8 cellular contexts compared by ENCODE assay signal in genomic region chr9:127586537-127586936, GRCh38. TPM values are rescaled to one million over a fixed set of nuclear protein-coding genes. Genes with fewer than 3 reads are reported as not detected.
A peak's percentile ranks its signal among the peaks of the same experiment; 100 is the strongest.
DNase-seq lines count a peak whose midpoint lies in the region; ATAC-seq, FAIRE-seq and TF ChIP-seq lines count a peak whose summit lies in the region.

No MANE protein-coding gene starts in this region.

- intact Hi-C loops in GM12878 (cut with micrococcal nuclease; ENCODE audit: unreplicated experiment) = loop anchor here (1.0 kb wide), 1 partner anchor 82 kb away; no protein-coding TSS in a partner anchor
- intact Hi-C loops in sigmoid colon (cut with DNase I) = loop anchor here (1.0 to 5.0 kb wide), 3 partner anchors 82 to 196 kb away; partner anchors contain the start of genes PTRH1 and TTC16
- intact Hi-C loops in activated T-helper 2 cell treated with anti-CD3 and anti-CD28 coated beads, Interferon-gamma antibody, Interleukin-2, Interleukin-4, amounts not matched to agents 10 μg/mL and 5 μg/mL and 100 μg/mL, durations not matched to agents 14 hours and 24 hours and 36 hours (cut with micrococcal nuclease) = loop anchor here (1.0 kb wide), 1 partner anchor 82 kb away; no protein-coding TSS in a partner anchor

- FAIRE-seq in GM12878 (lab: Jason Lieb, UNC) = peak; percentile 73

- TF ChIP-seq POLR2A in GM12878 (IDR thresholded peaks at IDR 0.05; ENCODE audit: low read depth, low read length) (no peak), sigmoid colon (IDR thresholded peaks at IDR 0.05) (no peak)

- no peak overlapping the region for H2AFZ ChIP-seq in GM12878 (ENCODE audit: control insufficient read depth, low read depth, low read length)
- no peak overlapping the region for H2AFZ ChIP-seq in hepatocyte

- no peak overlapping the region for H3K4me3 Mint-ChIP-seq in T-helper 2 cell treated with Interferon-gamma antibody and Interleukin-4, amounts not matched to agents 5 μg/mL and 100 μg/mL, for 36 hours
- H3K4me3 Mint-ChIP-seq in activated T-helper 2 cell treated with anti-CD3 and anti-CD28 coated beads, Interferon-gamma antibody, Interleukin-2, Interleukin-4, amounts not matched to agents 10 μg/mL and 5 μg/mL and 100 μg/mL, durations not matched to agents 14 hours and 24 hours and 36 hours (ENCODE audit: low read depth) = no peak overlapping the region

- H4K20me1 ChIP-seq in GM12878 (ENCODE audit: control insufficient read depth, insufficient read depth) = no peaks in the 10 kb centered on the region
- H4K20me1 ChIP-seq in hepatocyte (ENCODE audit: insufficient read depth, poor library complexity, severe bottlenecking) = no peaks in the 10 kb centered on the region

- H3K9me2 ChIP-seq in hepatocyte (replicated peaks; ENCODE audit: insufficient read depth) = no peaks in the 10 kb centered on the region

- RAD21 ChIA-PET in GM12878 (lab: Charles Lee; ENCODE audit: unreplicated experiment) = interaction anchor here (0.6 to 3.1 kb wide), 6 partner anchors 16 to 645 kb away, joined by 3 to 18 read pairs (median 3); partner anchors contain the start of gene TOR2A

- H3K4me3 ChIP-seq in GM06990 (replicated peaks; ENCODE audit: low read depth, low read length) = no peak overlapping the region
- no peak overlapping the region for H3K4me3 ChIP-seq in GM12878
- H3K4me3 ChIP-seq in hepatocyte = no peak overlapping the region
- H3K4me3 ChIP-seq in sigmoid colon = no peak overlapping the region

- H3K4me1 Mint-ChIP-seq in T-helper 2 cell treated with Interferon-gamma antibody and Interleukin-4, amounts not matched to agents 5 μg/mL and 100 μg/mL, for 36 hours (ENCODE audit: low read depth) = peaks cover 10% of the 10 kb centered on the region
- H3K4me1 Mint-ChIP-seq in activated T-helper 2 cell treated with anti-CD3 and anti-CD28 coated beads, Interferon-gamma antibody, Interleukin-2, Interleukin-4, amounts not matched to agents 10 μg/mL and 5 μg/mL and 100 μg/mL, durations not matched to agents 14 hours and 24 hours and 36 hours (ENCODE audit: low read depth) = peaks cover 8% of the 10 kb centered on the region

- TF ChIP-seq CTCF in GM06990 (IDR thresholded peaks at IDR 0.05; ENCODE audit: insufficient read depth, low read length, poor library complexity, severe bottlenecking) (peak; percentile 85), GM12878 (IDR thresholded peaks at IDR 0.05 in 2 of 3, conservative IDR thresholded peaks at IDR 0.05 in 1 of 3; ENCODE audit: control insufficient read depth in 2 of 3, extremely low read depth in 1 of 3, insufficient read depth in 1 of 3, low read depth in 3 of 3, low read length in 3 of 3) (peak; percentile 77 to 91 (median 85)), hepatocyte (IDR thresholded peaks at IDR 0.05; ENCODE audit: poor library complexity) (peak; percentile 81), sigmoid colon (IDR thresholded peaks at IDR 0.05) (peak; percentile 79 to 93 (median 88))

- H3K9me3 Mint-ChIP-seq in T-helper 2 cell treated with Interferon-gamma antibody and Interleukin-4, amounts not matched to agents 5 μg/mL and 100 μg/mL, for 36 hours = no peaks in the 10 kb centered on the region
- no peaks in the 10 kb centered on the region for H3K9me3 Mint-ChIP-seq in activated T-helper 2 cell treated with anti-CD3 and anti-CD28 coated beads, Interferon-gamma antibody, Interleukin-2, Interleukin-4, amounts not matched to agents 10 μg/mL and 5 μg/mL and 100 μg/mL, durations not matched to agents 14 hours and 24 hours and 36 hours

- H3K27ac Mint-ChIP-seq in T-helper 2 cell treated with Interferon-gamma antibody and Interleukin-4, amounts not matched to agents 5 μg/mL and 100 μg/mL, for 36 hours = no peak overlapping the region
- H3K27ac Mint-ChIP-seq in activated T-helper 2 cell treated with anti-CD3 and anti-CD28 coated beads, Interferon-gamma antibody, Interleukin-2, Interleukin-4, amounts not matched to agents 10 μg/mL and 5 μg/mL and 100 μg/mL, durations not matched to agents 14 hours and 24 hours and 36 hours = no peak overlapping the region

- SMC1A ChIA-PET in GM12878 (lab: Charles Lee; ENCODE audit: uncharacterized antibody, unreplicated experiment) = interaction anchor here (0.9 to 3.4 kb wide), 4 partner anchors 30 to 82 kb away, joined by 3 to 13 read pairs (median 5); no protein-coding TSS in a partner anchor

- WGBS in GM12878 (ENCODE audit: insufficient coverage, insufficient replicate concordance, low lambda C conversion rate, missing lambda C conversion rate) = 3% methylated on average over 3 of the region's 5 CpGs
- WGBS in hepatocyte (ENCODE audit: low lambda C conversion rate, missing lambda C conversion rate) = 61% methylated on average over 5 of the region's 5 CpGs
- 41 to 56% methylated on average over 5 of the region's 5 CpGs for WGBS in sigmoid colon, 2 donors

- POLR2A ChIA-PET in GM12878 (lab: Charles Lee) = no interaction called here

- H3K9me3 ChIP-seq in GM12878 (replicated peaks; ENCODE audit: control insufficient read depth, insufficient read depth, low read length) = peaks cover 2% of the 10 kb centered on the region; the same call in 1 of the 3 replicates
- no peaks in the 10 kb centered on the region for H3K9me3 ChIP-seq in hepatocyte (ENCODE audit: low read depth)
- no peaks in the 10 kb centered on the region for H3K9me3 ChIP-seq in sigmoid colon

- peak; percentile 86 for TF ChIP-seq RAD21 in GM12878 (IDR thresholded peaks at IDR 0.05; ENCODE audit: insufficient read depth, low read depth, low read length)

- H3K9ac ChIP-seq in GM12878 (ENCODE audit: control insufficient read depth, insufficient read depth, low read length) = no peak overlapping the region

- H3K36me3 ChIP-seq in GM06990 (ENCODE audit: control insufficient read depth, insufficient read depth, low read length) = no peaks in the 10 kb centered on the region
- H3K36me3 ChIP-seq in GM12878 (ENCODE audit: control insufficient read depth in 2 of 2, insufficient read depth in 2 of 2, low read length in 1 of 2) = no peaks in the 10 kb centered on the region
- H3K36me3 ChIP-seq in hepatocyte (replicated peaks; ENCODE audit: insufficient read depth, low read depth) = no peaks in the 10 kb centered on the region
- H3K36me3 ChIP-seq in sigmoid colon = no peaks in the 10 kb centered on the region

- H3K27me3 ChIP-seq in GM06990 (replicated peaks; ENCODE audit: control insufficient read depth, insufficient read depth, low read length) (no peaks in the 10 kb centered on the region), GM12878 (replicated peaks in 1 of 2; ENCODE audit: control insufficient read depth in 2 of 2, insufficient read depth in 2 of 2, low read length in 1 of 2) (no peaks in the 10 kb centered on the region), hepatocyte (no peaks in the 10 kb centered on the region), sigmoid colon (no peaks in the 10 kb centered on the region)

- H3K36me3 Mint-ChIP-seq in T-helper 2 cell treated with Interferon-gamma antibody and Interleukin-4, amounts not matched to agents 5 μg/mL and 100 μg/mL, for 36 hours (ENCODE audit: low read depth) = peaks cover 8% of the 10 kb centered on the region
- H3K36me3 Mint-ChIP-seq in activated T-helper 2 cell treated with anti-CD3 and anti-CD28 coated beads, Interferon-gamma antibody, Interleukin-2, Interleukin-4, amounts not matched to agents 10 μg/mL and 5 μg/mL and 100 μg/mL, durations not matched to agents 14 hours and 24 hours and 36 hours (ENCODE audit: low read depth) = peaks cover 5% of the 10 kb centered on the region

- in situ Hi-C loops in GM12878 (cut with MboI) = loop anchor here (5.0 kb wide), 1 partner anchor 84 kb away; no protein-coding TSS in a partner anchor

- ATAC-seq in GM12878 (peak; percentile 91), GM18498 (IDR thresholded peaks at IDR 0.05; ENCODE audit: unreplicated experiment) (no peak)

- TF ChIP-seq EP300 in GM12878 (IDR thresholded peaks at IDR 0.05; ENCODE audit: borderline replicate concordance in 1 of 2, control insufficient read depth in 1 of 2, low read depth in 2 of 2, low read length in 2 of 2) = no peak
- TF ChIP-seq EP300 in sigmoid colon (IDR thresholded peaks at IDR 0.05) = no peak

- BruUV-seq in GM12878 (replicated peaks; lab: Mats Ljungman, UMichigan) = no TSS peak

- H3K4me2 ChIP-seq in GM12878 (ENCODE audit: control insufficient read depth, insufficient read depth) (no peak overlapping the region), hepatocyte (no peak overlapping the region)

- CTCF ChIA-PET in GM12878 (lab: Yijun Ruan, JAX) = interaction anchor here (0.6 to 4.4 kb wide), 11 partner anchors 8 to 732 kb away, joined by 3 to 33 read pairs (median 4); partner anchors contain the start of gene TOR2A

- H3K27me3 Mint-ChIP-seq in T-helper 2 cell treated with Interferon-gamma antibody and Interleukin-4, amounts not matched to agents 5 μg/mL and 100 μg/mL, for 36 hours (ENCODE audit: low read depth) = peaks cover 15% of the 10 kb centered on the region
- H3K27me3 Mint-ChIP-seq in activated T-helper 2 cell treated with anti-CD3 and anti-CD28 coated beads, Interferon-gamma antibody, Interleukin-2, Interleukin-4, amounts not matched to agents 10 μg/mL and 5 μg/mL and 100 μg/mL, durations not matched to agents 14 hours and 24 hours and 36 hours (ENCODE audit: low read depth) = peaks cover 13% of the 10 kb centered on the region

- no peak overlapping the region for H3K27ac ChIP-seq in GM12878 (ENCODE audit: control insufficient read depth, insufficient read depth)
- no peak overlapping the region for H3K27ac ChIP-seq in hepatocyte
- peak overlapping the region in 3 of 4 donors; percentile 32 to 77 (median 76) for H3K27ac ChIP-seq in sigmoid colon

- H3K79me2 ChIP-seq in GM12878 (ENCODE audit: control insufficient read depth, insufficient read depth, low read length) (no peaks in the 10 kb centered on the region), hepatocyte (no peaks in the 10 kb centered on the region)

- DNase-seq in GM06990 (ENCODE audit: extremely low read depth, insufficient read length) (no peak), NCI-H128 (lab: John Stamatoyannopoulos, UW; ENCODE audit: unreplicated experiment) (peak; percentile 47), GM12878 (ENCODE audit: low read depth, low spot score) (no peak), hepatocyte (ENCODE audit: low spot score) (peak; percentile 94), sigmoid colon (peak; percentile 94)
- DNase-seq in T-helper 2 cell treated with Interferon-gamma antibody and Interleukin-4, amounts not matched to agents 5 μg/mL and 100 μg/mL, for 36 hours (ENCODE audit: low spot score) = peak; percentile 23
- no peak for DNase-seq in activated T-helper 2 cell treated with anti-CD3 and anti-CD28 coated beads, Interferon-gamma antibody, Interleukin-2, Interleukin-4, amounts not matched to agents 10 μg/mL and 5 μg/mL and 100 μg/mL, durations not matched to agents 14 hours and 24 hours and 36 hours (ENCODE audit: low spot score)

- no peaks in the 10 kb centered on the region; the same call in 1 of the 2 replicates for H3K4me1 ChIP-seq in GM12878 (ENCODE audit: control insufficient read depth, insufficient read depth, low read length)
- H3K4me1 ChIP-seq in hepatocyte (ENCODE audit: insufficient read depth) = no peaks in the 10 kb centered on the region
- H3K4me1 ChIP-seq in sigmoid colon = peaks cover 0 to 23% (median 19%) of the 10 kb centered on the region in 4 donors

RNA-seq across cellular contexts. Expression of gene STXBP1, which starts 25.5 kb away (rescaled TPM):
- not detected in 2 replicates for total RNA-seq in GM12878 (2013; cell fraction: nucleolus; rRNA removed)
- total RNA-seq in GM12878 (2014; rRNA removed) = 0.44 TPM in 1 of 2 replicates, not detected in the other
- 0.31 TPM in 1 of 2 replicates, not detected in the other for total RNA-seq in GM12878 (2014; rRNA removed; fragmentation: Illumina TruSeq; extraction: Trizol)
- total RNA-seq in GM12878 (2021) = 0.24 and 0.85 TPM in 2 replicates
- polyA plus RNA-seq in GM12878 (2011; ENCODE audit: low read depth) = 0.13 TPM
- 0.08 and 0.20 TPM in 2 replicates for polyA plus RNA-seq in GM12878 (2011; rRNA removed)
- 0.17 and 0.24 TPM in 2 replicates for polyA plus RNA-seq in GM12878 (2011; cell fraction: cytosol; rRNA removed)
- polyA plus RNA-seq in GM12878 (2011; cell fraction: nucleus; rRNA removed) = 0.12 and 0.26 TPM in 2 replicates
- 0.35 and 0.79 TPM in 2 replicates for polyA plus RNA-seq in GM12878 (2012)
- polyA plus RNA-seq in GM12878 (2014; fragmentation: Illumina TruSeq; extraction: Trizol) = 0.09 and 1.5 TPM in 2 replicates
- under 1 TPM in 1 of 2 experiments, not detected in 1; 0.31 TPM for polyA plus RNA-seq in GM12878 (2014; fragmentation: Nextera tagmentation; extraction: Ambion mirVana)
- 0.06 TPM in 1 of 2 replicates, not detected in the other for polyA plus RNA-seq in GM12878 (2014; rRNA removed)
- polyA plus RNA-seq in GM12878 (2016; fragmentation: Nextera tagmentation; extraction: Ambion mirVana) = under 1 TPM; 0.40 to 0.62 TPM
- polyA minus RNA-seq in GM12878 (2011; rRNA and poly(A)+ RNA removed) = not detected in 2 replicates
- 0.62 and 1.2 TPM in 2 replicates for polyA minus RNA-seq in GM12878 (2011; cell fraction: cytosol; rRNA and poly(A)+ RNA removed)
- 0.10 and 0.12 TPM in 2 replicates for polyA minus RNA-seq in GM12878 (2011; cell fraction: nucleus; rRNA and poly(A)+ RNA removed)
- 10.7 and 27.6 TPM in 2 replicates for total RNA-seq in hepatocyte
- 18.0 and 22.6 TPM in 2 replicates for polyA plus RNA-seq in hepatocyte
- 10 to 100 TPM; 32.3 to 97.2 (median 41.0) TPM for total RNA-seq in sigmoid colon
- polyA plus RNA-seq in sigmoid colon = 1 to 10 TPM; 3.7 to 9.2 (median 9.0) TPM
- total RNA-seq in activated T-helper 2 cell treated with anti-CD3 and anti-CD28 coated beads, Interferon-gamma antibody, Interleukin-2, Interleukin-4, amounts not matched to agents 10 μg/mL and 5 μg/mL and 100 μg/mL, durations not matched to agents 14 hours and 24 hours and 36 hours = 44.5 and 48.9 TPM in 2 replicates

Comparison
In these comparisons a context has a peak if more than half of its experiments do, and no peak if none do; other contexts are left out.
1. DNase-seq: peak in NCI-H128 (single experiment), T-helper 2 cell treated with Interferon-gamma antibody and Interleukin-4, amounts not matched to agents 5 μg/mL and 100 μg/mL, for 36 hours (single experiment), hepatocyte (single experiment) and sigmoid colon (single experiment); none in GM06990 (single experiment), GM12878 (single experiment) and activated T-helper 2 cell treated with anti-CD3 and anti-CD28 coated beads, Interferon-gamma antibody, Interleukin-2, Interleukin-4, amounts not matched to agents 10 μg/mL and 5 μg/mL and 100 μg/mL, durations not matched to agents 14 hours and 24 hours and 36 hours (single experiment).
2. H3K27ac ChIP-seq: peak in sigmoid colon (3 of 4); none in GM12878 (single experiment) and hepatocyte (single experiment).
3. Peak in every context shown above with its lines, with median percentiles within 50 percentile points of each other: CTCF ChIP-seq.